Comparison of ENCODE assay signal across 9 cellular contexts in the genomic region with DNA sequence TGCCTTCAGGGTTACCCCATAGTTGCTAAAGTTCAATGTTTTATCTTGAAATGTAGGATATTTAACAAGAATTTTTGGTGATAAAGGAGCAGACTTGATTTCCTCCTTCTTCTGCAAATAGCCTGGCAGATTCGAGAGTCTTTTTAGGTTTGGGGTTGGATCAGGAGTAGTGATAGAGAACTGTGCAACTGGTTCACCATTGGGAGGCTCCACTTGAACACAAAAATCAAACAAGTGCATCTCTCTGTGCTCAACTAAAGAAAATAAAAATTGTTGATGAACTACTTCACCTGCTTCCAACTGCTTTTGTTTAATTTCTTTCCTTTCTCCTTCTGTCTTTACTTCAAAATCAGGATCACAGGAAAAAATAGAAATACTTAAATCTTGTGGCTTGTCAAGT.
DNase-seq lines count a peak whose midpoint lies in the region; ATAC-seq and TF ChIP-seq lines count a peak whose summit lies in the region.
"Had no signal": no experiment of that assay in that cellular context is flagged by ENCODE, and none has a peak within 500 bp of the region (broad histone marks: within the 10 kb centered on the region; RNA-seq: fewer than 3 reads in every experiment).

No MANE protein-coding gene starts in this region.

- no peak overlapping the region for H3K4me3 Mint-ChIP-seq in memory B cell
- H3K4me3 Mint-ChIP-seq: stimulated activated naive CD8-positive, alpha-beta T cell treated with anti-CD3 and anti-CD28 coated beads, Interleukin-15, Interleukin-2, amounts not matched to agents 100 ng/mL and 50 ng/mL, for 24 hours had no signal

- H3K4me3 ChIP-seq in brain microvascular endothelial cell (ENCODE audit: low read depth, low read length), result no peak overlapping the region

- CTCF ChIA-PET in GM10248 (lab: Yijun Ruan, JAX) (interaction anchor here (0.8 to 3.6 kb wide), 18 partner anchors 8 to 445 kb away, joined by 3 to 20 read pairs (median 4); no protein-coding TSS in a partner anchor), HEK293T (lab: Yijun Ruan, JAX) (interaction anchor here (0.6 to 1.7 kb wide), 3 partner anchors 14 to 152 kb away, joined by 4 to 5 read pairs (median 4); no protein-coding TSS in a partner anchor)

- no peak overlapping the region for H3K27ac ChIP-seq in brain microvascular endothelial cell

- TF ChIP-seq CTCF in GM10248 (IDR thresholded peaks at IDR 0.05; ENCODE audit: control extremely low read depth, extremely low read depth, low read depth, missing control alignments) (peak; percentile 47), brain microvascular endothelial cell (IDR thresholded peaks at IDR 0.05; ENCODE audit: low read depth, low read length, missing control alignments) (peak; percentile 40)

- peaks cover 7% of the 10 kb centered on the region for H3K36me3 Mint-ChIP-seq in memory B cell

- no peaks in the 10 kb centered on the region for H3K27me3 ChIP-seq in brain microvascular endothelial cell (replicated peaks)

- H3K9me3 Mint-ChIP-seq in memory B cell, result no peaks in the 10 kb centered on the region
- H3K9me3 Mint-ChIP-seq: stimulated activated naive CD8-positive, alpha-beta T cell treated with anti-CD3 and anti-CD28 coated beads, Interleukin-15, Interleukin-2, amounts not matched to agents 100 ng/mL and 50 ng/mL, for 24 hours had no signal

- POLR2A ChIA-PET in GM10248 (lab: Yijun Ruan, JAX) (no interaction called here), HEK293T (lab: Yijun Ruan, JAX) (no interaction called here)

- DNase-seq in GM10248 (ENCODE audit: extremely low spot score) (no peak), brain microvascular endothelial cell (no peak), memory B cell (ENCODE audit: low spot score in 2 of 2) (peak in 1 of 2 donors; percentile 9), NAMALWA (ENCODE audit: low spot score) (no peak), HEK293T (ENCODE audit: extremely low spot score) (no peak), cortex of kidney (lab: John Stamatoyannopoulos, UW) (no peak)
- no peak for DNase-seq in activated naive CD4-positive, alpha-beta T cell treated with anti-CD3 and anti-CD28 coated beads, Interleukin-2, amount 50 U/mL, for 16 hours

- ATAC-seq in HG03378 (IDR thresholded peaks at IDR 0.05; ENCODE audit: unreplicated experiment) (peak; percentile 46), memory B cell (ENCODE audit: low read depth) (peak; percentile 59)

- H3K36me3 ChIP-seq in brain microvascular endothelial cell (replicated peaks), result no peaks in the 10 kb centered on the region

- in situ Hi-C loops in brain microvascular endothelial cell (cut with HindIII; ENCODE audit: low pct_ligation_motif_present, low sequenced_read_pairs), result no loop called here

- no peaks in the 10 kb centered on the region for H3K27me3 Mint-ChIP-seq in memory B cell
- H3K27me3 Mint-ChIP-seq: stimulated activated naive CD8-positive, alpha-beta T cell treated with anti-CD3 and anti-CD28 coated beads, Interleukin-15, Interleukin-2, amounts not matched to agents 100 ng/mL and 50 ng/mL, for 24 hours had no signal

- H3K27ac Mint-ChIP-seq in memory B cell, result peak overlapping the region; percentile 31
- H3K27ac Mint-ChIP-seq: stimulated activated naive CD8-positive, alpha-beta T cell treated with anti-CD3 and anti-CD28 coated beads, Interleukin-15, Interleukin-2, amounts not matched to agents 100 ng/mL and 50 ng/mL, for 24 hours had no signal

- H3K4me1 Mint-ChIP-seq in memory B cell, result peaks cover 3% of the 10 kb centered on the region

TF ChIP-seq in HEK293T, 16 proteins besides CTCF, POLR2A, EP300 and RAD21:
- TF ChIP-seq NFRKB (IDR thresholded peaks at IDR 0.05) (no peak), ELF4 (IDR thresholded peaks at IDR 0.05) (no peak), FOXA1 (IDR thresholded peaks at IDR 0.05) (no peak), TARDBP (IDR thresholded peaks at IDR 0.05) (no peak), LEF1 (IDR thresholded peaks at IDR 0.05; ENCODE audit: borderline replicate concordance) (no peak)
TF ChIP-seq in HEK293T: peak in this region for 0.
